8 cellular contexts compared by ENCODE assay signal in the genomic region with DNA sequence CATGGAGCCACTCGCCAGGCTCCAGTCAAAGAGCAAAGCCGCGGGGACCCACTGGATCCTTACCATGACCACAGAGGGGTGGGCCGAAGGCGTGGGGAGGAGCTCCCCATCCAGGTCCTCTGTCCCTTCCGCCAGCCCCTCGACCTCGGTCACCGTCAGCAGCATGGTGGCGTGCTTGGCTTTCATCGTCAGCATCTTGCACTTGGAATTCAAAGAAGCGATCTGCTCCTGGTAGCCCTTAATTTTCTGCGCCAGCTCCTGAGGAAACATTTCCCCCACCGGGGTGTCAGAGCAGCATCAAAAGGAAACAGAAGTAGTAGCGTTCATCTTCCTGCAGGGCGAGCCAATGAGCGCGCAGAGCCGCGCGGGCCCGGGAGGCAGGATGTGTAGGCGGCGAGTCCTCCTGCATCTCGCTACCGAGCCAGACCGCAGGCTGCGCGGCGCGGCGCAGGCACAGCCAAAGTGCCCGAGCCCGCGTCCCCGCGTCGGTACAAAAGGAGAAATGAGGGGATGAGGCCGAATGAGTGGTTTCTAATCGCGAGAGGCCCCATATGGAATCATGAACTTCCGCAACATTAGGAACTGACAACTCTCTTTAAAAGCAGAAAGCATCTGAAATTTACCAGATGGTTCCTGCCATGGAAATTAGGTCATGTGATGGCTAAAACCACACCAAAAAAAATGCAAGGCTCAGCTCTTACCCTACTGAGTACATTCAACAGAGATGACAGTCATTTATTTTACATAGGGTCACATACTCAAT.
DNase-seq lines count a peak whose midpoint lies in the region; ATAC-seq and TF ChIP-seq lines count a peak whose summit lies in the region.

No MANE protein-coding gene starts in this region.

- H3K27me3 Mint-ChIP-seq in activated CD8-positive, alpha-beta memory T cell treated with anti-CD3 and anti-CD28 coated beads, Interleukin-2, amount 10 ng/mL, durations not matched to agents 7 days and 5 days: no peaks in the 10 kb centered on the region
- no peaks in the 10 kb centered on the region for H3K27me3 Mint-ChIP-seq in endodermal cell (ENCODE audit: insufficient read depth)

- no peaks in the 10 kb centered on the region for H4K20me1 ChIP-seq in BLaER1 treated with 17β-estradiol and CSF1 and Interleukin-3, amounts not matched to agents 10 nM and 100 nM

- CTCF ChIA-PET in activated CD8-positive, alpha-beta memory T cell treated with anti-CD3 and anti-CD28 coated beads, Interleukin-2, amount 10 ng/mL, durations not matched to agents 7 days and 5 days (lab: Charles Lee): interaction anchor here (0.6 to 5.9 kb wide), 14 partner anchors 8 to 535 kb away, joined by 3 to 50 read pairs (median 3); no protein-coding TSS in a partner anchor

- peaks cover 32% of the 10 kb centered on the region for H3K4me1 Mint-ChIP-seq in activated CD8-positive, alpha-beta memory T cell treated with anti-CD3 and anti-CD28 coated beads, Interleukin-2, amount 10 ng/mL, durations not matched to agents 7 days and 5 days
- peaks cover 17% of the 10 kb centered on the region for H3K4me1 Mint-ChIP-seq in endodermal cell

- peak overlapping the region; percentile 70 to 90 (median 83) for H3K27ac ChIP-seq in BLaER1 treated with 17β-estradiol and CSF1 and Interleukin-3, amounts not matched to agents 10 nM and 100 nM
- H3K27ac ChIP-seq in endodermal cell (ENCODE audit: low read depth, low read length): peak overlapping the region; percentile 68

- peak; percentile 77 for TF ChIP-seq CTCF in endodermal cell (conservative IDR thresholded peaks at IDR 0.05)

- 1 to 3% methylated on average over 20 to 42 of the region's 42 CpGs for WGBS in endodermal cell (ENCODE audit: insufficient coverage in 1 of 2, insufficient read length in 1 of 2), 2 experiments

- H3K36me3 ChIP-seq in BLaER1 treated with 17β-estradiol and CSF1 and Interleukin-3, amounts not matched to agents 10 nM and 100 nM: no peaks in the 10 kb centered on the region
- H3K36me3 ChIP-seq in endodermal cell (ENCODE audit: control insufficient read depth, insufficient read depth, low read length): no peaks in the 10 kb centered on the region

- H3K27me3 ChIP-seq in BLaER1 treated with 17β-estradiol and CSF1 and Interleukin-3, amounts not matched to agents 10 nM and 100 nM: no peaks in the 10 kb centered on the region
- no peaks in the 10 kb centered on the region for H3K27me3 ChIP-seq in endodermal cell (ENCODE audit: control insufficient read depth, insufficient read depth, low read length, poor library complexity, severe bottlenecking)

- peak; percentile 85 for DNase-seq in NK-92 treated with Interleukin-12 subunit alpha and Interleukin-12 subunit beta, amount 100 ng/mL, for 24 hours (lab: John Stamatoyannopoulos, UW)
- peak; percentile 94 for DNase-seq in activated CD8-positive, alpha-beta memory T cell treated with anti-CD3 and anti-CD28 coated beads, Interleukin-2, amount 10 ng/mL, durations not matched to agents 7 days and 5 days
- peak; percentile 96 for DNase-seq in endodermal cell
- peak; percentile 96 for DNase-seq in mesenteric fat pad (ENCODE audit: low spot score)
- peak; percentile 79 for DNase-seq in stimulated activated CD8-positive, alpha-beta memory T cell treated with anti-CD3 and anti-CD28 coated beads, Interleukin-15, amount 100 ng/mL, for 1 hour (ENCODE audit: low read depth)

- H3K36me3 Mint-ChIP-seq in activated CD8-positive, alpha-beta memory T cell treated with anti-CD3 and anti-CD28 coated beads, Interleukin-2, amount 10 ng/mL, durations not matched to agents 7 days and 5 days: no peaks in the 10 kb centered on the region
- no peaks in the 10 kb centered on the region for H3K36me3 Mint-ChIP-seq in endodermal cell (ENCODE audit: low read depth)

- H3K9me3 Mint-ChIP-seq in activated CD8-positive, alpha-beta memory T cell treated with anti-CD3 and anti-CD28 coated beads, Interleukin-2, amount 10 ng/mL, durations not matched to agents 7 days and 5 days (ENCODE audit: low read depth): no peaks in the 10 kb centered on the region
- no peaks in the 10 kb centered on the region for H3K9me3 Mint-ChIP-seq in endodermal cell

- H3K9ac ChIP-seq in BLaER1 treated with 17β-estradiol and CSF1 and Interleukin-3, amounts not matched to agents 10 nM and 100 nM: peak overlapping the region; percentile 76 to 93 (median 84)
- peak overlapping the region; percentile 19 for H3K9ac ChIP-seq in endodermal cell (ENCODE audit: extremely low read depth, low read length, poor library complexity, severe bottlenecking)

- H3K9me3 ChIP-seq in BLaER1 treated with 17β-estradiol and CSF1 and Interleukin-3, amounts not matched to agents 10 nM and 100 nM (replicated peaks in 1 of 11): no peaks in the 10 kb centered on the region
- no peaks in the 10 kb centered on the region for H3K9me3 ChIP-seq in endodermal cell (ENCODE audit: control insufficient read depth, low read length)

- H3K4me3 Mint-ChIP-seq in activated CD8-positive, alpha-beta memory T cell treated with anti-CD3 and anti-CD28 coated beads, Interleukin-2, amount 10 ng/mL, durations not matched to agents 7 days and 5 days: peak overlapping the region; percentile 96
- peak overlapping the region; percentile 83 for H3K4me3 Mint-ChIP-seq in endodermal cell

- peak; percentile 96 for ATAC-seq in GM19324 (IDR thresholded peaks at IDR 0.05; ENCODE audit: low FRiP score, unreplicated experiment)
- peak; percentile 90 for ATAC-seq in HG03460 (IDR thresholded peaks at IDR 0.05; ENCODE audit: unreplicated experiment)
- peak; percentile 98 for ATAC-seq in activated CD8-positive, alpha-beta memory T cell treated with anti-CD3 and anti-CD28 coated beads, Interleukin-2, amount 10 ng/mL, durations not matched to agents 7 days and 5 days

- H3K4me3 ChIP-seq in BLaER1 treated with 17β-estradiol and CSF1 and Interleukin-3, amounts not matched to agents 10 nM and 100 nM: peak overlapping the region; percentile 65 to 79 (median 72)
- H3K4me3 ChIP-seq in endodermal cell (ENCODE audit: low read length): peak overlapping the region; percentile 86

- peak overlapping the region; percentile 100 for H3K27ac Mint-ChIP-seq in activated CD8-positive, alpha-beta memory T cell treated with anti-CD3 and anti-CD28 coated beads, Interleukin-2, amount 10 ng/mL, durations not matched to agents 7 days and 5 days
- peak overlapping the region; percentile 93 for H3K27ac Mint-ChIP-seq in endodermal cell

- H3K4me1 ChIP-seq in BLaER1 treated with 17β-estradiol and CSF1 and Interleukin-3, amounts not matched to agents 10 nM and 100 nM: peaks cover 32 to 51% (median 42%) of the 10 kb centered on the region in 10 experiments
- no peaks in the 10 kb centered on the region for H3K4me1 ChIP-seq in endodermal cell (ENCODE audit: control insufficient read depth, insufficient read depth, low read length)

- H3K4me2 ChIP-seq in BLaER1 treated with 17β-estradiol and CSF1 and Interleukin-3, amounts not matched to agents 10 nM and 100 nM: peak overlapping the region; percentile 63 to 96 (median 86)

Comparison
In these comparisons a context has a peak if more than half of its experiments do, and no peak if none do; other contexts are left out.
1. Peak in every context shown above with its lines: DNase-seq, ATAC-seq, H3K4me3 ChIP-seq and H3K27ac ChIP-seq.